ENCODE assay signal across 12 cellular contexts in genomic region chr17:6163632-6164319, GRCh38.
DNase-seq lines count a peak whose midpoint lies in the region; ATAC-seq and FAIRE-seq lines count a peak whose summit lies in the region.
"Had no signal": no experiment of that assay in that cellular context is flagged by ENCODE, and none has a peak within 500 bp of the region (broad histone marks: within the 10 kb centered on the region; RNA-seq: fewer than 3 reads in every experiment).

No MANE protein-coding gene starts in this region.

- no peak for FAIRE-seq in urothelium cell line (lab: Jason Lieb, UNC)
- FAIRE-seq: endometrium, RCC 7860 had no signal

- intact Hi-C loops in Right ventricle myocardium superior (cut with DNase I), result no loop called here
- intact Hi-C loops in left cardiac atrium (cut with DNase I), result no loop called here

- DNase-seq in Right ventricle myocardium superior, result peak; percentile 50
- DNase-seq in left cardiac atrium, result no peak
- DNase-seq in NCI-H345 (lab: John Stamatoyannopoulos, UW), result peak; percentile 95
- DNase-seq in dermis blood vessel endothelial cell, result peak; percentile 25
- DNase-seq in urothelium cell line (ENCODE audit: low spot score), result peak; percentile 66
- no peak for DNase-seq in stimulated activated CD4-positive, alpha-beta T cell treated with anti-CD3 and anti-CD28 coated beads, Interleukin-4, amount 100 ng/mL, for 1 hour
- DNase-seq in stimulated activated CD4-positive, alpha-beta T cell treated with anti-CD3 and anti-CD28 coated beads, Interleukin-15, amount 100 ng/mL, for 24 hours, result no peak
- no peak for DNase-seq in OCI-M2 (lab: John Stamatoyannopoulos, UW; ENCODE audit: unreplicated experiment)
- DNase-seq: activated T-cell treated with anti-CD3 and anti-CD28 coated beads, Interleukin-2, amount 50 U/mL, for 24 hours had no signal

- ATAC-seq in Right ventricle myocardium superior (ENCODE audit: poor library complexity) (no peak), left cardiac atrium (no peak)
- ATAC-seq: right cardiac atrium had no signal

Comparison
In these comparisons a context has a peak if more than half of its experiments do, and no peak if none do; other contexts are left out.
1. DNase-seq: peak in Right ventricle myocardium superior (single experiment), NCI-H345 (single experiment), dermis blood vessel endothelial cell (single experiment) and urothelium cell line (single experiment); none in left cardiac atrium (single experiment), stimulated activated CD4-positive, alpha-beta T cell treated with anti-CD3 and anti-CD28 coated beads, Interleukin-4, amount 100 ng/mL, for 1 hour (single experiment), stimulated activated CD4-positive, alpha-beta T cell treated with anti-CD3 and anti-CD28 coated beads, Interleukin-15, amount 100 ng/mL, for 24 hours (single experiment) and OCI-M2 (single experiment).